In genomic region chr1:157377216-157377821, GRCh38 we compare ENCODE assay signal across 8 cellular contexts.
DNase-seq lines count a peak whose midpoint lies in the region; ATAC-seq and TF ChIP-seq lines count a peak whose summit lies in the region.

No MANE protein-coding gene starts in this region.

- TF ChIP-seq CTCF in KMS-11 (conservative IDR thresholded peaks at IDR 0.05; ENCODE audit: low read depth, low read length): peak; percentile 100
- peak in 4 of 7 experiments; percentile 12 to 50 (median 28) for TF ChIP-seq CTCF in stomach (IDR thresholded peaks at IDR 0.05)

- 29 to 33% (median 30%) methylated on average over 9 of the region's 9 CpGs for whole genome bisulfite sequencing in stomach, 5 donors

- H3K4me3 ChIP-seq in KMS-11 (IDR thresholded peaks at IDR 0.05; ENCODE audit: insufficient read depth, low read depth, low read length): no peak overlapping the region
- H3K4me3 ChIP-seq in stomach: no peak overlapping the region

- H4K20me1 ChIP-seq in KMS-11 (ENCODE audit: insufficient read depth): no peaks in the 10 kb centered on the region

- no peak overlapping the region; the same call in 1 of the 2 replicates for H3K4me2 ChIP-seq in KMS-11

- in situ Hi-C loops in SK-MEL-5 (cut with HindIII; ENCODE audit: low pct_unique_long_range_greater_than_20kb, low sequenced_read_pairs): no loop called here

- H3K27me3 ChIP-seq in KMS-11 (ENCODE audit: insufficient read depth, low read depth): no peaks in the 10 kb centered on the region
- peaks cover 0 to 19% (median 0%) of the 10 kb centered on the region in 3 donors for H3K27me3 ChIP-seq in stomach

- no peaks in the 10 kb centered on the region for H3K79me2 ChIP-seq in KMS-11 (ENCODE audit: insufficient read depth, low read depth)

- H3K9ac ChIP-seq in KMS-11: no peak overlapping the region

- H3K4me1 ChIP-seq in KMS-11 (ENCODE audit: low read depth, poor library complexity, severe bottlenecking) (peaks cover 31% of the 10 kb centered on the region), stomach (no peaks in the 10 kb centered on the region)

- no peaks in the 10 kb centered on the region for H3K36me3 ChIP-seq in KMS-11 (ENCODE audit: insufficient read depth)
- no peaks in the 10 kb centered on the region for H3K36me3 ChIP-seq in stomach

- no peak overlapping the region for H3K27ac ChIP-seq in KMS-11
- no peak overlapping the region for H3K27ac ChIP-seq in stomach

- DNase-seq in NCI-H345 (lab: John Stamatoyannopoulos, UW) (peak; percentile 28), NCI-H345 treated with DMSO at 0.1 percent for 48 hours (lab: John Stamatoyannopoulos, UW; ENCODE audit: unreplicated experiment) (no peak), SK-MEL-5 (ENCODE audit: low read depth, low spot score) (peak; percentile 76), glomerular visceral epithelial cell (ENCODE audit: extremely low spot score) (peak; percentile 48), stomach (peak; percentile 37), GOT3 (lab: John Stamatoyannopoulos, UW) (no peak)

- no peaks in the 10 kb centered on the region for H3K9me3 ChIP-seq in stomach

- no peak for TF ChIP-seq EP300 in stomach (IDR thresholded peaks at IDR 0.05)

- no peak for ATAC-seq in HG03139 (IDR thresholded peaks at IDR 0.05; ENCODE audit: unreplicated experiment)

- TF ChIP-seq POLR2A in stomach (IDR thresholded peaks at IDR 0.05): no peak

- intact Hi-C loops in stomach (cut with DNase I; ENCODE audit: low total_unique reads): loop anchor here (10.0 kb wide), 1 partner anchor 107 kb away; no protein-coding TSS in a partner anchor

- H2AFZ ChIP-seq in KMS-11 (ENCODE audit: low read depth): peak overlapping the region; percentile 27

Comparison
In these comparisons a context has a peak if more than half of its experiments do, and no peak if none do; other contexts are left out.
1. DNase-seq: peak in NCI-H345 (single experiment), SK-MEL-5 (single experiment), glomerular visceral epithelial cell (single experiment) and stomach (single experiment); none in NCI-H345 treated with DMSO at 0.1 percent for 48 hours (single experiment) and GOT3 (single experiment).